In the genomic region with DNA sequence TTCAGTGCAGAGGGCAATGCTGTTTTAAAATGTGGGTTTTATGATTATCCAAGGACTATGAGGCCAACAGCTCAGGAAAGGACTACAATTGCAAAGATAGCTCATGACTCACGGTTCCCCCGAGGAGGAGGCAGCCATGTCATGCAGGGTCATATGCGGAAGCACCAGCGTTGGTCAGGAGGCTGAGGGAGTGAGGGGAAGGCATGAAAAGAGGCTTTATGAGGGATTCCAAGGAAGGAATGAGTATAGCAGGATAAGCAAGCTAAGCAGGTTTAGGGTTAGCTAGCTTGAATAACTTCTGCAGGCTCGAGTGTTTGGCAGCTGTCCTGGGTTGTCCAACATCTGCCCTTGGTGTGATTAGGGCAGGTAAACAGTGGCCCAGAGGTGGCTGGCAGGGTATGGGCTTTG, we compare ENCODE assay signal across 11 cellular contexts.
DNase-seq lines count a peak whose midpoint lies in the region; ATAC-seq, FAIRE-seq and TF ChIP-seq lines count a peak whose summit lies in the region.
"Had no signal": no experiment of that assay in that cellular context is flagged by ENCODE, and none has a peak within 500 bp of the region (broad histone marks: within the 10 kb centered on the region; RNA-seq: fewer than 3 reads in every experiment).

No MANE protein-coding gene starts in this region.

- peak overlapping the region in 1 of 2 donors; percentile 36 for H3K27ac ChIP-seq in ascending aorta
- H3K27ac ChIP-seq: A549 had no signal

- H3K36me3 ChIP-seq in ascending aorta: no peaks in the 10 kb centered on the region

- DNase-seq in NOMO-1 (lab: John Stamatoyannopoulos, UW; ENCODE audit: unreplicated experiment in 2 of 2) (peak; percentile 56 to 74), NOMO-1 treated with dmso at 0.1 percent for 144 hours (lab: John Stamatoyannopoulos, UW; ENCODE audit: unreplicated experiment) (no peak), ascending aorta (ENCODE audit: low spot score in 2 of 2) (peak; percentile 52 to 75), iPS-NIHi7 (ENCODE audit: extremely low spot score) (peak; percentile 21), urothelium cell line (ENCODE audit: low spot score) (peak; percentile 33), retina (no peak), NCI-H2171 treated with DMSO at 0.1 percent for 48 hours (lab: John Stamatoyannopoulos, UW) (no peak)
- DNase-seq: activated B cell treated with CpG ODN at 0.5 μM for 24 hours, NCI-H2107 had no signal

- peaks cover 0 to 12% of the 10 kb centered on the region in 2 donors for H3K4me1 ChIP-seq in ascending aorta
- H3K4me1 ChIP-seq: A549 had no signal

- H3K27me3 ChIP-seq in ascending aorta: no peaks in the 10 kb centered on the region

- TF ChIP-seq CTCF in ascending aorta (IDR thresholded peaks at IDR 0.05): no peak

- H3K9me3 ChIP-seq in ascending aorta: no peaks in the 10 kb centered on the region
- H3K9me3 ChIP-seq: A549 had no signal

- FAIRE-seq in urothelium cell line (lab: Jason Lieb, UNC): no peak
- FAIRE-seq: A549 had no signal

- intact Hi-C loops in ascending aorta (cut with DNase I): no loop called here

- no peak overlapping the region for H3K4me3 ChIP-seq in ascending aorta
- H3K4me3 ChIP-seq: A549 had no signal

- no peak for ATAC-seq in GM21723 (IDR thresholded peaks at IDR 0.05; ENCODE audit: unreplicated experiment)
- ATAC-seq: A549 had no signal

Comparison
In these comparisons a context has a peak if more than half of its experiments do, and no peak if none do; other contexts are left out.
1. DNase-seq: peak in NOMO-1 (2 of 2), ascending aorta (2 of 2), iPS-NIHi7 (single experiment) and urothelium cell line (single experiment); none in NOMO-1 treated with dmso at 0.1 percent for 144 hours (single experiment), retina (single experiment) and NCI-H2171 treated with DMSO at 0.1 percent for 48 hours (single experiment).